12 cellular contexts compared by ENCODE assay signal in genomic region chr6:112690497-112691202, GRCh38.
DNase-seq lines count a peak whose midpoint lies in the region; ATAC-seq and TF ChIP-seq lines count a peak whose summit lies in the region.
"Had no signal": no experiment of that assay in that cellular context is flagged by ENCODE, and none has a peak within 500 bp of the region (broad histone marks: within the 10 kb centered on the region; RNA-seq: fewer than 3 reads in every experiment).

No MANE protein-coding gene starts in this region.

- no peak overlapping the region for H3K4me3 ChIP-seq in PC-9
- no peak overlapping the region for H3K4me3 ChIP-seq in esophagus squamous epithelium

- ATAC-seq in left ventricle myocardium superior (peak; percentile 38), GM18498 (IDR thresholded peaks at IDR 0.05; ENCODE audit: unreplicated experiment) (no peak)
- ATAC-seq: Right ventricle myocardium inferior had no signal

- H3K4me2 ChIP-seq in PC-9 = peak overlapping the region; percentile 16; the same call in 1 of the 2 replicates

- peaks cover 19% of the 10 kb centered on the region for H3K4me1 ChIP-seq in PC-9 (replicated peaks; ENCODE audit: insufficient read depth)
- H3K4me1 ChIP-seq in esophagus squamous epithelium = peaks cover 0 to 15% (median 0%) of the 10 kb centered on the region in 3 donors
- H3K4me1 ChIP-seq: parathyroid adenoma had no signal

- TF ChIP-seq POLR2A in esophagus squamous epithelium (IDR thresholded peaks at IDR 0.05) = no peak

- H4K20me1 ChIP-seq in PC-9 (ENCODE audit: insufficient read depth) = no peaks in the 10 kb centered on the region

- CTCF ChIA-PET in PC-9 (lab: Charles Lee) = no interaction called here

- DNase-seq in left ventricle myocardium superior = no peak
- DNase-seq in cardiac septum (ENCODE audit: low spot score) = no peak
- DNase-seq in PC-9 = no peak
- DNase-seq in fibroblast of peridontal ligament (ENCODE audit: extremely low read depth) = peak; percentile 88
- no peak for DNase-seq in esophagus squamous epithelium (lab: John Stamatoyannopoulos, UW)
- DNase-seq in stimulated activated CD4-positive, alpha-beta T cell treated with anti-CD3 and anti-CD28 coated beads, Interleukin-1b, Interleukin-23, amount 100 ng/mL, for 48 hours = no peak
- DNase-seq in HUDEP-2 (lab: John Stamatoyannopoulos, UW; ENCODE audit: unreplicated experiment in 76 of 76) = no peak
- DNase-seq: activated CD4-positive, alpha-beta T cell treated with anti-CD3 and anti-CD28 coated beads for 1 hour had no signal

- POLR2A ChIA-PET in PC-9 (lab: Charles Lee; ENCODE audit: unreplicated experiment) = no interaction called here

- H3K36me3 ChIP-seq in PC-9 (ENCODE audit: low read depth) = no peaks in the 10 kb centered on the region
- H3K36me3 ChIP-seq in esophagus squamous epithelium = no peaks in the 10 kb centered on the region

- BruUV-seq in PC-9 (replicated peaks; lab: Mats Ljungman, UMichigan) = no TSS peak

- no peaks in the 10 kb centered on the region for H3K79me2 ChIP-seq in PC-9 (ENCODE audit: low read depth)
- H3K79me2 ChIP-seq: parathyroid adenoma had no signal

- no peak for TF ChIP-seq CTCF in PC-9 (conservative IDR thresholded peaks at IDR 0.05)
- TF ChIP-seq CTCF in esophagus squamous epithelium (IDR thresholded peaks at IDR 0.05) = no peak

- WGBS in esophagus squamous epithelium, 2 donors = 57% methylated on average over 6 of the region's 6 CpGs

- intact Hi-C loops in left ventricle myocardium superior (cut with micrococcal nuclease) = no loop called here
- intact Hi-C loops in cardiac septum (cut with DNase I) = no loop called here
- intact Hi-C loops in PC-9 (cut with micrococcal nuclease; ENCODE audit: unreplicated experiment) = no loop called here
- intact Hi-C loops in esophagus squamous epithelium (cut with DNase I) = no loop called here

- H2AFZ ChIP-seq in PC-9 = 0 out of 2 replicates have a peak overlapping the region, but pooled peaks have one; percentile 18
- H2AFZ ChIP-seq: parathyroid adenoma had no signal

- H3K27me3 ChIP-seq in PC-9 (ENCODE audit: insufficient read depth, low read depth) (no peaks in the 10 kb centered on the region), esophagus squamous epithelium (no peaks in the 10 kb centered on the region)

- H3K9me2 ChIP-seq in PC-9 (ENCODE audit: insufficient read depth) = peaks cover 3% of the 10 kb centered on the region; the same call in 1 of the 2 replicates

- peaks cover 4% of the 10 kb centered on the region; the same call in 1 of the 2 replicates for H3F3A ChIP-seq in PC-9 (ENCODE audit: insufficient read depth, low read depth)

- H3K9me3 ChIP-seq in PC-9 (ENCODE audit: insufficient read depth, low read depth) (0 out of 2 replicates have a peak, but pooled peaks cover 7% of the 10 kb centered on the region), esophagus squamous epithelium (no peaks in the 10 kb centered on the region)

- peak overlapping the region; percentile 16; the same call in 1 of the 2 replicates for H3K27ac ChIP-seq in PC-9
- H3K27ac ChIP-seq in esophagus squamous epithelium = no peak overlapping the region
- H3K27ac ChIP-seq: C4-2B, parathyroid adenoma had no signal
